11 cellular contexts compared by ENCODE assay signal in genomic region chr3:129651316-129652202, GRCh38. TPM values are rescaled to one million over a fixed set of nuclear protein-coding genes. Genes with fewer than 3 reads are reported as not detected.
A peak's percentile ranks its signal among the peaks of the same experiment; 100 is the strongest.
DNase-seq lines count a peak whose midpoint lies in the region; ATAC-seq and TF ChIP-seq lines count a peak whose summit lies in the region.
"Had no signal": no experiment of that assay in that cellular context is flagged by ENCODE, and none has a peak within 500 bp of the region (broad histone marks: within the 10 kb centered on the region; RNA-seq: fewer than 3 reads in every experiment).

No MANE protein-coding gene starts in this region.

- H3K27me3 ChIP-seq in HUES64 (ENCODE audit: insufficient read depth, low read length) (no peaks in the 10 kb centered on the region), left lung (no peaks in the 10 kb centered on the region), tibial nerve (no peaks in the 10 kb centered on the region)

- intact Hi-C loops in left lung (cut with DNase I) = loop anchor here (5.0 to 10.0 kb wide), 2 partner anchors 173 to 176 kb away; no protein-coding TSS in a partner anchor

- no peak for TF ChIP-seq POLR2A in tibial nerve (IDR thresholded peaks at IDR 0.05)

- H3K27me3 Mint-ChIP-seq in brain (peaks cover 2% of the 10 kb centered on the region), immature natural killer cell (ENCODE audit: low read depth in 3 of 3) (no peaks in the 10 kb centered on the region)

- peaks cover 39% of the 10 kb centered on the region for H3K4me1 ChIP-seq in HUES64 (ENCODE audit: insufficient read depth, low read length)
- H3K4me1 ChIP-seq in left lung = peaks cover 21 to 28% of the 10 kb centered on the region in 2 donors
- H3K4me1 ChIP-seq in tibial nerve = peaks cover 0 to 31% (median 5%) of the 10 kb centered on the region in 4 donors

- H3K4me1 Mint-ChIP-seq in brain = peaks cover 61% of the 10 kb centered on the region
- H3K4me1 Mint-ChIP-seq in immature natural killer cell = peaks cover 0 to 2% of the 10 kb centered on the region in 2 donors

- TF ChIP-seq CTCF in AG09309 (IDR thresholded peaks at IDR 0.05; ENCODE audit: control insufficient read depth, insufficient read depth, low read depth, low read length, missing control alignments) (peak; percentile 1), brain (conservative IDR thresholded peaks at IDR 0.05) (no peak), left lung (IDR thresholded peaks at IDR 0.05) (no peak), omental fat pad (IDR thresholded peaks at IDR 0.05) (no peak), tibial nerve (IDR thresholded peaks at IDR 0.05) (peak in 1 of 5 experiments; percentile 4)

- TF ChIP-seq EP300 in tibial nerve (IDR thresholded peaks at IDR 0.05) = no peak

- no peak overlapping the region for H3K4me3 Mint-ChIP-seq in brain
- no peak overlapping the region for H3K4me3 Mint-ChIP-seq in immature natural killer cell

- H3K9me3 Mint-ChIP-seq in brain (no peaks in the 10 kb centered on the region), immature natural killer cell (no peaks in the 10 kb centered on the region)

- H3K27ac ChIP-seq in HUES64 (ENCODE audit: low read depth, low read length) (peak overlapping the region; percentile 25; the same call in 1 of the 2 replicates), left lung (peak overlapping the region in 1 of 2 donors; percentile 13), tibial nerve (peak overlapping the region in 1 of 4 donors; percentile 23)

- no peaks in the 10 kb centered on the region for H3K9me3 ChIP-seq in HUES64 (ENCODE audit: insufficient read depth, low read depth, low read length)
- no peaks in the 10 kb centered on the region for H3K9me3 ChIP-seq in left lung
- H3K9me3 ChIP-seq in tibial nerve = no peaks in the 10 kb centered on the region

- ATAC-seq in left lung (peak; percentile 36), omental fat pad (ENCODE audit: low FRiP score) (no peak), GM21717 (IDR thresholded peaks at IDR 0.05; ENCODE audit: unreplicated experiment) (no peak)

- H3K36me3 ChIP-seq in HUES64 (ENCODE audit: insufficient read depth, low read length) = peaks cover 11% of the 10 kb centered on the region
- peaks cover 0 to 18% of the 10 kb centered on the region in 2 donors for H3K36me3 ChIP-seq in left lung
- no peaks in the 10 kb centered on the region for H3K36me3 ChIP-seq in tibial nerve

- peak; percentile 92 for DNase-seq in AG09309 (ENCODE audit: low read depth)
- DNase-seq in left lung = peak in 1 of 2 donors; percentile 57
- DNase-seq in immature natural killer cell = no peak
- no peak for DNase-seq in omental fat pad (ENCODE audit: low spot score)
- DNase-seq in tibial nerve (ENCODE audit: low spot score in 2 of 2) = no peak
- DNase-seq: activated CD8-positive, alpha-beta memory T cell treated with anti-CD3 and anti-CD28 coated beads for 24 hours; DMS53; NCI-H2107 had no signal

- no peak overlapping the region for H3K4me3 ChIP-seq in AG09309 (ENCODE audit: control insufficient read depth, low read depth, low read length)
- H3K4me3 ChIP-seq in HUES64 (ENCODE audit: low read length) = no peak overlapping the region
- no peak overlapping the region for H3K4me3 ChIP-seq in left lung
- no peak overlapping the region for H3K4me3 ChIP-seq in tibial nerve

- H3K27ac Mint-ChIP-seq in brain (peak overlapping the region; percentile 26 to 76 (median 66)), immature natural killer cell (no peak overlapping the region)

- no peak overlapping the region for H3K9ac ChIP-seq in HUES64 (ENCODE audit: low read depth, low read length)

- peaks cover 23% of the 10 kb centered on the region for H3K36me3 Mint-ChIP-seq in brain
- peaks cover 3 to 16% (median 6%) of the 10 kb centered on the region in 3 donors for H3K36me3 Mint-ChIP-seq in immature natural killer cell

- whole genome bisulfite sequencing in HUES64 = 74% methylated on average over 9 of the region's 9 CpGs
- 49 to 51% methylated on average over 9 of the region's 9 CpGs for WGBS in tibial nerve, 2 donors

RNA-seq across cellular contexts. Expression of gene PLXND1, which starts 45.1 kb away (rescaled TPM):
- 33.5 TPM for polyA plus RNA-seq in HUES64 (2013, experiment 1 of 2)
- 48.6 TPM for polyA plus RNA-seq in HUES64 (2013, experiment 2 of 2)
- polyA plus RNA-seq in brain (ENCODE audit: insufficient read depth, low read depth, low replicate concordance) (151 TPM), immature natural killer cell (10 to 100 TPM in 1 of 3 donors, 1 to 10 TPM in 2; 3.1 to 30.2 (median 6.1) TPM)
- total RNA-seq in left lung (100 to 1,000 TPM; 198 to 259 TPM), omental fat pad (100 to 1,000 TPM in 3 of 4 donors, 10 to 100 TPM in 1; 82.7 to 364 (median 170) TPM), tibial nerve (100 to 1,000 TPM; 155 to 300 (median 197) TPM)

Comparison
In these comparisons a context has a peak if more than half of its experiments do, and no peak if none do; other contexts are left out.
1. H3K27ac Mint-ChIP-seq: peak in brain (5 of 5); none in immature natural killer cell (0 of 6).